ENCODE assay signal across 9 cellular contexts in genomic region chr18:50192903-50193795, GRCh38. TPM values are rescaled to one million over a fixed set of nuclear protein-coding genes. Genes with fewer than 3 reads are reported as not detected.
DNase-seq lines count a peak whose midpoint lies in the region; ATAC-seq and TF ChIP-seq lines count a peak whose summit lies in the region.
"Had no signal": no experiment of that assay in that cellular context is flagged by ENCODE, and none has a peak within 500 bp of the region (broad histone marks: within the 10 kb centered on the region; RNA-seq: fewer than 3 reads in every experiment).

No MANE protein-coding gene starts in this region.

- no peaks in the 10 kb centered on the region for H3K9me3 ChIP-seq in body of pancreas
- no peaks in the 10 kb centered on the region for H3K9me3 ChIP-seq in stomach
- H3K9me3 ChIP-seq: psoas muscle had no signal

- no peaks in the 10 kb centered on the region for H3K36me3 ChIP-seq in body of pancreas (replicated peaks in 1 of 2; ENCODE audit: insufficient read depth in 1 of 2, low read depth in 2 of 2)
- H3K36me3 ChIP-seq in stomach, result no peaks in the 10 kb centered on the region

- H3K27me3 ChIP-seq in body of pancreas (no peaks in the 10 kb centered on the region), stomach (peaks cover 0 to 73% (median 20%) of the 10 kb centered on the region in 3 donors)

- H3K27ac ChIP-seq in body of pancreas (no peak overlapping the region), stomach (peak overlapping the region; percentile 32 to 89 (median 79))
- H3K27ac ChIP-seq: psoas muscle had no signal

- intact Hi-C loops in body of pancreas (cut with DNase I), result no loop called here
- intact Hi-C loops in left colon (cut with DNase I, micrococcal nuclease), result no loop called here
- intact Hi-C loops in stomach (cut with DNase I; ENCODE audit: low total_unique reads), result loop anchor here (10.0 kb wide), 1 partner anchor 678 kb away; no protein-coding TSS in a partner anchor

- 2% methylated on average over 16 to 31 of the region's 31 CpGs for WGBS in body of pancreas, 2 donors
- WGBS in stomach, 5 donors, result 4 to 23% (median 6%) methylated on average over 15 to 31 of the region's 31 CpGs

- H3K4me3 ChIP-seq in body of pancreas, result peak overlapping the region; percentile 46 to 65
- peak overlapping the region; percentile 60 to 69 (median 62) for H3K4me3 ChIP-seq in stomach

- TF ChIP-seq POLR2A in body of pancreas (IDR thresholded peaks at IDR 0.05) (peak in 1 of 3 donors; percentile 32), stomach (IDR thresholded peaks at IDR 0.05) (no peak)

- ATAC-seq in body of pancreas (no peak), left colon (peak; percentile 45), GM18511 (IDR thresholded peaks at IDR 0.05; ENCODE audit: unreplicated experiment) (no peak)
- ATAC-seq: psoas muscle had no signal

- DNase-seq in DMS53 (lab: John Stamatoyannopoulos, UW) (peak; percentile 70), DMS53 treated with DMSO at 0.1 percent for 48 hours (lab: John Stamatoyannopoulos, UW; ENCODE audit: unreplicated experiment) (no peak), body of pancreas (peak; percentile 24 to 41 (median 36)), left colon (peak; percentile 48 to 50), stomach (peak; percentile 35), cerebellar nuclear complex (lab: John Stamatoyannopoulos, UW) (no peak), dedifferentiated amniotic fluid mesenchymal stem cell (ENCODE audit: extremely low spot score) (no peak)
- DNase-seq: psoas muscle had no signal

- TF ChIP-seq EP300 in stomach (IDR thresholded peaks at IDR 0.05), result no peak

- no peak for TF ChIP-seq CTCF in body of pancreas (IDR thresholded peaks at IDR 0.05)
- no peak for TF ChIP-seq CTCF in stomach (IDR thresholded peaks at IDR 0.05)

- peaks cover 23% of the 10 kb centered on the region for H3K4me1 ChIP-seq in body of pancreas
- peaks cover 13 to 29% (median 26%) of the 10 kb centered on the region in 4 donors for H3K4me1 ChIP-seq in stomach

RNA-seq across cellular contexts. Expression of gene MYO5B, which starts 1.8 kb away (rescaled TPM):
- total RNA-seq in body of pancreas, result 10 to 100 TPM; 17.1 to 18.2 TPM
- 100 to 1,000 TPM; 128 to 139 TPM for total RNA-seq in left colon
- 100 to 1,000 TPM in 1 of 5 donors, 10 to 100 TPM in 4; 18.7 to 224 (median 54.5) TPM for total RNA-seq in stomach
- polyA plus RNA-seq in stomach, result 10 to 100 TPM; 13.6 to 38.2 (median 15.0) TPM

Comparison
In these comparisons a context has a peak if more than half of its experiments do, and no peak if none do; other contexts are left out.
1. DNase-seq: peak in DMS53 (single experiment), body of pancreas (4 of 4), left colon (2 of 2) and stomach (single experiment); none in DMS53 treated with DMSO at 0.1 percent for 48 hours (single experiment), cerebellar nuclear complex (0 of 2) and dedifferentiated amniotic fluid mesenchymal stem cell (single experiment).
2. H3K27ac ChIP-seq: peak in stomach (5 of 5); none in body of pancreas (0 of 4).